In genomic region chr14:77024171-77024627, GRCh38 we compare ENCODE assay signal across 1 cellular context.
TF ChIP-seq lines count a peak whose summit lies in the region.

No MANE protein-coding gene starts in this region.

TF ChIP-seq in endothelial cell of umbilical vein, 7 proteins besides CTCF, POLR2A, EP300 and RAD21:
- TF ChIP-seq MYC (IDR thresholded peaks at IDR 0.05; ENCODE audit: low read depth, low read length): no peak
- TF ChIP-seq MAX (IDR thresholded peaks at IDR 0.05; ENCODE audit: insufficient read depth, insufficient read length): no peak
- no peak for TF ChIP-seq POLR2AphosphoS5 (IDR thresholded peaks at IDR 0.05; ENCODE audit: insufficient read depth, low read depth, low read length)
- TF ChIP-seq FOS (IDR thresholded peaks at IDR 0.05; ENCODE audit: borderline replicate concordance, insufficient read depth, low read length): no peak
